In the genomic region with DNA sequence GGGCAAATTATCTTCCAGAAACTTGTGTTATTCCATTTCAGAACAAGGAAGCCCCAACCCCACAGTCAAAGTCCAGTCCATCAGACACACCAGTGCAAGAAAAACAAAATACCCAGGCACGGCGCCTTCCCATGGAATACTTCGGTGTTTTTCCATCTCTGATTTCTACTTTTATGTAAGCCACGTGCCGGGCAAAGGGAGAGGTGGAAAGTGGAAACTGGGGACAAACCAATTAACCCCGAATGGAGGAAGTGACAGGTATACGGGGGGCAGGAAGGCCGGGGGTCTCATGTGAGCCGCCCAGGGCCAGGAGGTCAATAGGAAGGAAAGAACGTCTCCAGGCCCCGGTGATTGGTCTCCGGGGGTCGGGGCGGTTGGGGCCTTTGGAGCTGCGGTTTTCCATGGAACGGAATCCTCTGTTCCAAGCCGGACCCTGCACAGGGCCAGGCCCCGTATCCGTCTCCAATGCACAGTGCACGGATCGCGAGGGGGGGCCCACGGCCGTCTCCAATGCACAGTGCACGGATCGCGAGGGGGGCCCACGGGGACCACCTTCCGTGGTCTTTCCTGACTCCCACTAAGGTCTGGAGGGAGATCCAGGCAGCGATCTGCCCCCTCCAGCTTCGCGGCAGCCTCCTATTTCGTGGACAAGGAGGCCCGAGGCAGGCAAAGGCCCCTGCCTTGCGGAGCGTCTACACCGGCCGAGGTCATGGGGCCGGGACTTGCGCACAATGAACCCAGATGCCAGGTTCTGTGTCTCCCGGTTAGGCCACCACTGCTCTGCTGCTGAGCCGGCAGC, we compare ENCODE assay signal across 1 cellular context.
TF ChIP-seq lines count a peak whose summit lies in the region.

No MANE protein-coding gene starts in this region.

TF ChIP-seq in IMR-90, 13 proteins besides CTCF, POLR2A, EP300 and RAD21:
- TF ChIP-seq FOS (IDR thresholded peaks at IDR 0.05; ENCODE audit: low read depth, low read length): no peak
- no peak for TF ChIP-seq CHD1 (IDR thresholded peaks at IDR 0.05; ENCODE audit: low read depth, low read length)
- TF ChIP-seq CEBPB (IDR thresholded peaks at IDR 0.05; ENCODE audit: low read depth, low read length): no peak
- no peak for TF ChIP-seq NFE2L2 (IDR thresholded peaks at IDR 0.05; ENCODE audit: low read depth, low read length)
- TF ChIP-seq, protein P1, sequence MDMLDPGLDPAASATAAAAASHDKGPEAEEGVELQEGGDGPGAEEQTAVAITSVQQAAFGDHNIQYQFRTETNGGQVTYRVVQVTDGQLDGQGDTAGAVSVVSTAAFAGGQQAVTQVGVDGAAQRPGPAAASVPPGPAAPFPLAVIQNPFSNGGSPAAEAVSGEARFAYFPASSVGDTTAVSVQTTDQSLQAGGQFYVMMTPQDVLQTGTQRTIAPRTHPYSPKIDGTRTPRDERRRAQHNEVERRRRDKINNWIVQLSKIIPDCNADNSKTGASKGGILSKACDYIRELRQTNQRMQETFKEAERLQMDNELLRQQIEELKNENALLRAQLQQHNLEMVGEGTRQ (IDR thresholded peaks at IDR 0.05; ENCODE audit: low read depth, low read length): no peak
- TF ChIP-seq SMC3 (IDR thresholded peaks at IDR 0.05; ENCODE audit: low read depth, low read length): no peak
- TF ChIP-seq, protein P2, sequence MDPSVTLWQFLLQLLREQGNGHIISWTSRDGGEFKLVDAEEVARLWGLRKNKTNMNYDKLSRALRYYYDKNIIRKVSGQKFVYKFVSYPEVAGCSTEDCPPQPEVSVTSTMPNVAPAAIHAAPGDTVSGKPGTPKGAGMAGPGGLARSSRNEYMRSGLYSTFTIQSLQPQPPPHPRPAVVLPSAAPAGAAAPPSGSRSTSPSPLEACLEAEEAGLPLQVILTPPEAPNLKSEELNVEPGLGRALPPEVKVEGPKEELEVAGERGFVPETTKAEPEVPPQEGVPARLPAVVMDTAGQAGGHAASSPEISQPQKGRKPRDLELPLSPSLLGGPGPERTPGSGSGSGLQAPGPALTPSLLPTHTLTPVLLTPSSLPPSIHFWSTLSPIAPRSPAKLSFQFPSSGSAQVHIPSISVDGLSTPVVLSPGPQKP (IDR thresholded peaks at IDR 0.05; ENCODE audit: borderline replicate concordance, low read depth, low read length): no peak
- TF ChIP-seq RCOR1 (IDR thresholded peaks at IDR 0.05; ENCODE audit: insufficient replicate concordance, low read length): no peak
- no peak for TF ChIP-seq MAZ (IDR thresholded peaks at IDR 0.05; ENCODE audit: borderline replicate concordance, low read depth, low read length)
- no peak for TF ChIP-seq MAFK (IDR thresholded peaks at IDR 0.05; ENCODE audit: low read depth, low read length)
- TF ChIP-seq BHLHE40 (IDR thresholded peaks at IDR 0.05; ENCODE audit: low read depth, low read length): no peak
- TF ChIP-seq MXI1 (IDR thresholded peaks at IDR 0.05; ENCODE audit: borderline replicate concordance, low read depth, low read length): no peak
- no peak for TF ChIP-seq RFX5 (IDR thresholded peaks at IDR 0.05; ENCODE audit: low read depth, low read length)
TF ChIP-seq in IMR-90: peak in this region for 0.
